1 cellular context compared by ENCODE assay signal in the genomic region with DNA sequence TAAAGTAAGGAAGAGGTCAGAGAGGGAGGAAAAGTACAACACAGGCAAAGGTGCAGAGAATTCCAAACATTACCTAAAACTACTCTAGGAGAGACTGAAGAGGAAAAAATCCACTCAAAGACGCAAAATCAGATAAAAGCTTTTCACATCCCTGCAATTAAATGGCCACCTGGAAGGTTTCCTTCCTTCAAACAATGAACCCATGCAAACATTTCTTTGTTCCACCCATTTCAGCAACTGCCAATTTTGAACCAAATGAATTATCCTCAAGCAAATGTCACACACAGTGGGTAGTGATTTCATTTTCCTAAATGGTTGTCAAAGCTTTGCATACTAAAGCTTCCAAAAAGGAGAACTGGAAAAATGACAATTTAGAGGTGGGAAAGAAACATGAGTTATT.
TF ChIP-seq lines count a peak whose summit lies in the region.

No MANE protein-coding gene starts in this region.

TF ChIP-seq in HepG2, 621 proteins besides CTCF, POLR2A, EP300 and RAD21:
- no peak for TF ChIP-seq KDM5A (IDR thresholded peaks at IDR 0.05; ENCODE audit: borderline replicate concordance, low read length)
- no peak for TF ChIP-seq DPF2 (CRISPR knock-in tag; IDR thresholded peaks at IDR 0.05; ENCODE audit: borderline replicate concordance, low read depth)
- TF ChIP-seq ZNF768 (CRISPR knock-in tag; IDR thresholded peaks at IDR 0.05): no peak
- no peak for TF ChIP-seq BRD4 (CRISPR knock-in tag; IDR thresholded peaks at IDR 0.05)
- TF ChIP-seq, protein P1, sequence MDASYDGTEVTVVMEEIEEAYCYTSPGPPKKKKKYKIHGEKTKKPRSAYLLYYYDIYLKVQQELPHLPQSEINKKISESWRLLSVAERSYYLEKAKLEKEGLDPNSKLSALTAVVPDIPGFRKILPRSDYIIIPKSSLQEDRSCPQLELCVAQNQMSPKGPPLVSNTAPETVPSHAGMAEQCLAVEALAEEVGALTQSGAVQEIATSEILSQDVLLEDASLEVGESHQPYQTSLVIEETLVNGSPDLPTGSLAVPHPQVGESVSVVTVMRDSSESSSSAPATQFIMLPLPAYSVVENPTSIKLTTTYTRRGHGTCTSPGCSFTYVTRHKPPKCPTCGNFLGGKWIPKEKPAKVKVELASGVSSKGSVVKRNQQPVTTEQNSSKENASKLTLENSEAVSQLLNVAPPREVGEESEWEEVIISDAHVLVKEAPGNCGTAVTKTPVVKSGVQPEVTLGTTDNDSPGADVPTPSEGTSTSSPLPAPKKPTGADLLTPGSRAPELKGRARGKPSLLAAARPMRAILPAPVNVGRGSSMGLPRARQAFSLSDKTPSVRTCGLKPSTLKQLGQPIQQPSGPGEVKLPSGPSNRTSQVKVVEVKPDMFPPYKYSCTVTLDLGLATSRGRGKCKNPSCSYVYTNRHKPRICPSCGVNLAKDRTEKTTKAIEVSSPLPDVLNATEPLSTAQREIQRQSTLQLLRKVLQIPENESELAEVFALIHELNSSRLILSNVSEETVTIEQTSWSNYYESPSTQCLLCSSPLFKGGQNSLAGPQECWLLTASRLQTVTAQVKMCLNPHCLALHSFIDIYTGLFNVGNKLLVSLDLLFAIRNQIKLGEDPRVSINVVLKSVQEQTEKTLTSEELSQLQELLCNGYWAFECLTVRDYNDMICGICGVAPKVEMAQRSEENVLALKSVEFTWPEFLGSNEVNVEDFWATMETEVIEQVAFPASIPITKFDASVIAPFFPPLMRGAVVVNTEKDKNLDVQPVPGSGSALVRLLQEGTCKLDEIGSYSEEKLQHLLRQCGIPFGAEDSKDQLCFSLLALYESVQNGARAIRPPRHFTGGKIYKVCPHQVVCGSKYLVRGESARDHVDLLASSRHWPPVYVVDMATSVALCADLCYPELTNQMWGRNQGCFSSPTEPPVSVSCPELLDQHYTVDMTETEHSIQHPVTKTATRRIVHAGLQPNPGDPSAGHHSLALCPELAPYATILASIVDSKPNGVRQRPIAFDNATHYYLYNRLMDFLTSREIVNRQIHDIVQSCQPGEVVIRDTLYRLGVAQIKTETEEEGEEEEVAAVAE (CRISPR knock-in tag; IDR thresholded peaks at IDR 0.05; ENCODE audit: borderline replicate concordance): no peak
- TF ChIP-seq ATRX (CRISPR knock-in tag; IDR thresholded peaks at IDR 0.05; ENCODE audit: borderline replicate concordance): no peak
- no peak for TF ChIP-seq RBM39 (IDR thresholded peaks at IDR 0.05; ENCODE audit: low read depth, low read length, poor library complexity, severe bottlenecking)
- TF ChIP-seq, protein P2, sequence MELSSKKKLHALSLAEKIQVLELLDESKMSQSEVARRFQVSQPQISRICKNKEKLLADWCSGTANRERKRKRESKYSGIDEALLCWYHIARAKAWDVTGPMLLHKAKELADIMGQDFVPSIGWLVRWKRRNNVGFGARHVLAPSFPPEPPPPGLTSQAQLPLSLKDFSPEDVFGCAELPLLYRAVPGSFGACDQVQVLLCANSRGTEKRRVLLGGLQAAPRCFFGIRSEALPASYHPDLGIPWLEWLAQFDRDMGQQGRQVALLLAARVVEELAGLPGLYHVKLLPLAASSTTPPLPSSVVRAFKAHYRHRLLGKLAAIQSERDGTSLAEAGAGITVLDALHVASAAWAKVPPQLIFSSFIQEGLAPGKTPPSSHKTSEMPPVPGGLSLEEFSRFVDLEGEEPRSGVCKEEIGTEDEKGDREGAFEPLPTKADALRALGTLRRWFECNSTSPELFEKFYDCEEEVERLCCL (CRISPR knock-in tag; IDR thresholded peaks at IDR 0.05; ENCODE audit: borderline replicate concordance): no peak
- TF ChIP-seq ZNF879 (CRISPR knock-in tag; IDR thresholded peaks at IDR 0.05): no peak
- TF ChIP-seq ZNF337 (CRISPR knock-in tag; IDR thresholded peaks at IDR 0.05; ENCODE audit: borderline replicate concordance, low read depth): no peak
- TF ChIP-seq NFKB2 (CRISPR knock-in tag; IDR thresholded peaks at IDR 0.05; ENCODE audit: borderline replicate concordance): no peak
- TF ChIP-seq NPAS2 (CRISPR knock-in tag; IDR thresholded peaks at IDR 0.05; ENCODE audit: borderline replicate concordance): no peak
